ENCODE assay signal across 19 cellular contexts in genomic region chr10:70729763-70730357, GRCh38. TPM values are rescaled to one million over a fixed set of nuclear protein-coding genes. Genes with fewer than 3 reads are reported as not detected.
DNase-seq lines count a peak whose midpoint lies in the region; ATAC-seq, FAIRE-seq and TF ChIP-seq lines count a peak whose summit lies in the region.
"Had no signal": no experiment of that assay in that cellular context is flagged by ENCODE, and none has a peak within 500 bp of the region (broad histone marks: within the 10 kb centered on the region; RNA-seq: fewer than 3 reads in every experiment).

No MANE protein-coding gene starts in this region.

- H3K36me3 ChIP-seq in kidney (ENCODE audit: control insufficient read depth in 1 of 2, insufficient read depth in 2 of 2, low read length in 2 of 2) = no peaks in the 10 kb centered on the region

- no peak overlapping the region for H3K27ac ChIP-seq in kidney (ENCODE audit: low read depth in 2 of 2, low read length in 2 of 2)

- intact Hi-C loops in kidney (cut with DNase I) = no loop called here

- H3K4me3 ChIP-seq in kidney (ENCODE audit: low read length in 2 of 2) = no peak overlapping the region

- DNase-seq in DMS153 treated with DMSO at 0.1 percent for 48 hours (lab: John Stamatoyannopoulos, UW; ENCODE audit: unreplicated experiment) (peak; percentile 76), NCI-H146 (lab: John Stamatoyannopoulos, UW) (peak; percentile 92), NCI-H524 (lab: John Stamatoyannopoulos, UW) (peak; percentile 51 to 85), glutamatergic neuron (no peak), kidney (no peak), omental fat pad (ENCODE audit: low spot score) (no peak)
- DNase-seq in activated CD4-positive, alpha-beta T cell treated with anti-CD3 and anti-CD28 coated beads for 4 hours = no peak
- DNase-seq: activated CD4-positive, alpha-beta T cell treated with anti-CD3 and anti-CD28 coated beads for 1 hour; AML-193; aorta; H9; islet precursor cell; naive B cell; OCI-M1; stimulated activated CD4-positive, alpha-beta T cell treated with anti-CD3 and anti-CD28 coated beads, Interleukin-4, amount 100 ng/mL, for 24 hours; stimulated activated naive CD8-positive, alpha-beta T cell treated with anti-CD3 and anti-CD28 coated beads, Interleukin-15, Interleukin-2, amounts not matched to agents 100 U/mL and 50 U/mL, for 24 hours had no signal

- TF ChIP-seq CTCF in glutamatergic neuron (IDR thresholded peaks at IDR 0.05; ENCODE audit: partially characterized antibody, unreplicated experiment) (no peak), kidney (IDR thresholded peaks at IDR 0.05; ENCODE audit: borderline replicate concordance, extremely low read depth, insufficient read depth) (no peak), omental fat pad (IDR thresholded peaks at IDR 0.05) (no peak)

- no peaks in the 10 kb centered on the region for H3K9me3 ChIP-seq in kidney (ENCODE audit: control insufficient read depth in 1 of 2, low read length in 2 of 2)

- H3K27me3 Mint-ChIP-seq in glutamatergic neuron (ENCODE audit: unreplicated experiment) = peaks cover 6% of the 10 kb centered on the region

- ATAC-seq in HG02798 (IDR thresholded peaks at IDR 0.05; ENCODE audit: poor library complexity, unreplicated experiment) (no peak), omental fat pad (ENCODE audit: low FRiP score) (no peak)
- ATAC-seq: stimulated activated naive CD8-positive, alpha-beta T cell treated with anti-CD3 and anti-CD28 coated beads, Interleukin-15, Interleukin-2, amounts not matched to agents 100 U/mL and 50 U/mL, for 24 hours had no signal

- peak overlapping the region; percentile 25 for H3K27ac Mint-ChIP-seq in glutamatergic neuron (ENCODE audit: unreplicated experiment)
- H3K27ac Mint-ChIP-seq: H9, naive B cell had no signal

- FAIRE-seq in kidney (lab: Jason Lieb, UNC) = no peak
- FAIRE-seq: frontal cortex had no signal

- peaks cover 12% of the 10 kb centered on the region for H3K9me3 Mint-ChIP-seq in glutamatergic neuron (ENCODE audit: unreplicated experiment)

- H3K9ac ChIP-seq in kidney (ENCODE audit: low read length in 2 of 2) = no peak overlapping the region

- H3K4me1 Mint-ChIP-seq in glutamatergic neuron (ENCODE audit: low read depth, unreplicated experiment) = peaks cover 15% of the 10 kb centered on the region
- H3K4me1 Mint-ChIP-seq: naive B cell had no signal

- no peaks in the 10 kb centered on the region for H3K36me3 Mint-ChIP-seq in glutamatergic neuron (ENCODE audit: unreplicated experiment)
- H3K36me3 Mint-ChIP-seq: naive B cell had no signal

- H3K4me3 Mint-ChIP-seq in glutamatergic neuron (ENCODE audit: unreplicated experiment) = no peak overlapping the region
- H3K4me3 Mint-ChIP-seq: H9, naive B cell had no signal

- no peaks in the 10 kb centered on the region for H3K4me1 ChIP-seq in kidney (ENCODE audit: control insufficient read depth in 1 of 2, insufficient read depth in 1 of 2, low read depth in 1 of 2, low read length in 2 of 2)

RNA-seq across cellular contexts. Expression of gene TBATA, which starts 55.3 kb away (rescaled TPM):
- total RNA-seq in glutamatergic neuron (ENCODE audit: unreplicated experiment) = not detected
- not detected for total RNA-seq in kidney
- 1.9 TPM for polyA plus RNA-seq in kidney (ENCODE audit: insufficient read depth, low read depth, low replicate concordance)
- total RNA-seq in omental fat pad = not detected
- total RNA-seq: aorta, frontal cortex, H9, right cardiac atrium had no signal
- polyA plus RNA-seq: aorta had no signal

RNA-seq across cellular contexts. Expression of gene ADAMTS14, which starts 57.6 kb away (rescaled TPM):
- total RNA-seq in glutamatergic neuron (ENCODE audit: unreplicated experiment) (29.8 TPM), kidney (0.47 TPM), omental fat pad (under 1 TPM in 3 of 4 donors, not detected in 1; 0.19 to 0.60 (median 0.47) TPM)
- not detected for polyA plus RNA-seq in kidney (ENCODE audit: insufficient read depth, low read depth, low replicate concordance)

Comparison
In these comparisons a context has a peak if more than half of its experiments do, and no peak if none do; other contexts are left out.
1. DNase-seq: peak in DMS153 treated with DMSO at 0.1 percent for 48 hours (single experiment), NCI-H146 (single experiment) and NCI-H524 (2 of 2); none in glutamatergic neuron (single experiment), kidney (single experiment), activated CD4-positive, alpha-beta T cell treated with anti-CD3 and anti-CD28 coated beads for 4 hours (0 of 2) and omental fat pad (single experiment).
2. RNA of gene ADAMTS14, which starts 57.6 kb away (total RNA-seq): 29.8 TPM in glutamatergic neuron (single experiment); 0.19 to 0.60 TPM in omental fat pad and 0.47 TPM in kidney (single experiment); every median in the first group is over 10 times any median in the second.